33 cellular contexts compared by ENCODE assay signal in the genomic region with DNA sequence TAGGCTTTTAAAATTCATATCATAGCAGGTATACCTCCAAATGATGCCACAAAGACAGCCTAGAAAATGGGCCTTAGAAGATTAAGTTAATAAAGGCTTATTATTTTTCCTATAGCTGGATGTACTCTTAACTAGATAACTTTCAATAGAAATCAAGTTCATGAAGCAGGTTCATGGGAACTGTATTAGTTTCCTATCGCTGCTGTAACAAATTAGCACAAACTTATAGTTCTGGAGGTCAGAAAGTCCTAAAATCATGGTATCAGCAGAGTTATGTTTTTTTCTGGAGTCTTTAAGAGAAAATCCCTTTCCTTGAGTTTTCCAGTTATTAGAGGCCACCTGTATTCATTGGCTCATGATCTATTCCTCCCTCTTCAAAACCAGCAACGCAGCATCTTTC.
"Had no signal": no experiment of that assay in that cellular context is flagged by ENCODE, and none has a peak within 500 bp of the region (broad histone marks: within the 10 kb centered on the region; RNA-seq: fewer than 3 reads in every experiment).

No MANE protein-coding gene starts in this region.

- FAIRE-seq: bronchial epithelial cell had no signal

- H3K9me3 ChIP-seq: adrenal gland, ascending aorta, body of pancreas, breast epithelium had no signal

- DNase-seq: activated effector memory CD4-positive, alpha-beta T cell treated with anti-CD3 and anti-CD28 coated beads, Interleukin-2, amount 50 U/mL, for 16 hours; activated effector memory CD4-positive, alpha-beta T cell treated with Interleukin-2 at 50 U/mL for 16 hours; activated gamma-delta T cell; activated gamma-delta T cell treated with Interleukin-2 at 50 U/mL for 16 hours; activated naive CD4-positive, alpha-beta T cell; activated naive CD4-positive, alpha-beta T cell treated with anti-CD3 and anti-CD28 coated beads for 36 hours; activated naive CD4-positive, alpha-beta T cell treated with anti-CD3 and anti-CD28 coated beads, Interleukin-2, amount 10 ng/mL, durations not matched to agents 7 days and 5 days; activated naive CD4-positive, alpha-beta T cell treated with anti-CD3 and anti-CD28 coated beads, Interleukin-2, amount 50 U/mL, for 16 hours; activated naive CD4-positive, alpha-beta T cell treated with Interleukin-2 at 50 U/mL for 16 hours; activated naive CD8-positive, alpha-beta T cell treated with anti-CD3 and anti-CD28 coated beads for 36 hours; activated naive CD8-positive, alpha-beta T cell treated with anti-CD3 and anti-CD28 coated beads, Interleukin-2, amount 10 ng/mL, durations not matched to agents 7 days and 5 days; activated naive CD8-positive, alpha-beta T cell treated with anti-CD3 and anti-CD28 coated beads, Interleukin-2, amount 50 U/mL, for 24 hours; activated T-cell treated with anti-CD3 and anti-CD28 coated beads, Interleukin-2, amount 50 U/mL, for 1 hour; activated T-cell treated with anti-CD3 and anti-CD28 coated beads, Interleukin-2, amount 50 U/mL, for 24 hours; activated T-cell treated with anti-CD3 and anti-CD28 coated beads, Interleukin-2, amount 50 U/mL, for 4 hours; activated T-cell treated with anti-CD3 and anti-CD28 coated beads, Interleukin-2, amount 50 U/mL, for 48 hours; activated T-cell treated with anti-CD3 and anti-CD28 coated beads, Interleukin-2, amount 50 U/mL, for 72 hours; adrenal gland; amniotic stem cell; amygdala; anterior cingulate cortex; aorta; body of pancreas; brain microvascular endothelial cell; caudate nucleus; central memory CD4-positive, alpha-beta T cell; cerebellar nuclear complex had no signal

- H3K4me1 ChIP-seq: body of pancreas, breast epithelium had no signal

- H3K36me3 ChIP-seq: adrenal gland, ascending aorta, brain microvascular endothelial cell, breast epithelium, cardiac muscle cell had no signal

- ATAC-seq: activated naive CD4-positive, alpha-beta T cell treated with anti-CD3 and anti-CD28 coated beads, Interleukin-2, amount 50 U/mL, for 72 hours; activated naive CD8-positive, alpha-beta T cell treated with anti-CD3 and anti-CD28 coated beads, Interleukin-2, amount 50 U/mL, for 24 hours; activated T-cell treated with anti-CD3 and anti-CD28 coated beads, Interleukin-2, amount 50 U/mL, for 4 hours; activated T-cell treated with anti-CD3 and anti-CD28 coated beads, Interleukin-2, amount 50 U/mL, for 72 hours; activated T-helper 17 cell treated with anti-CD3 and anti-CD28 coated beads, Interleukin-2, amount 50 U/mL, for 72 hours; body of pancreas had no signal

- H3K4me3 ChIP-seq: adrenal gland, ascending aorta, body of pancreas, breast epithelium, cardiac muscle cell had no signal

- H3K27ac ChIP-seq: adrenal gland, ascending aorta, body of pancreas, brain microvascular endothelial cell, breast epithelium, cardiac muscle cell had no signal

- H3K27me3 ChIP-seq: adrenal gland, ascending aorta, body of pancreas, brain microvascular endothelial cell, breast epithelium, cardiac muscle cell had no signal
